ENCODE assay signal across 8 cellular contexts in the genomic region with DNA sequence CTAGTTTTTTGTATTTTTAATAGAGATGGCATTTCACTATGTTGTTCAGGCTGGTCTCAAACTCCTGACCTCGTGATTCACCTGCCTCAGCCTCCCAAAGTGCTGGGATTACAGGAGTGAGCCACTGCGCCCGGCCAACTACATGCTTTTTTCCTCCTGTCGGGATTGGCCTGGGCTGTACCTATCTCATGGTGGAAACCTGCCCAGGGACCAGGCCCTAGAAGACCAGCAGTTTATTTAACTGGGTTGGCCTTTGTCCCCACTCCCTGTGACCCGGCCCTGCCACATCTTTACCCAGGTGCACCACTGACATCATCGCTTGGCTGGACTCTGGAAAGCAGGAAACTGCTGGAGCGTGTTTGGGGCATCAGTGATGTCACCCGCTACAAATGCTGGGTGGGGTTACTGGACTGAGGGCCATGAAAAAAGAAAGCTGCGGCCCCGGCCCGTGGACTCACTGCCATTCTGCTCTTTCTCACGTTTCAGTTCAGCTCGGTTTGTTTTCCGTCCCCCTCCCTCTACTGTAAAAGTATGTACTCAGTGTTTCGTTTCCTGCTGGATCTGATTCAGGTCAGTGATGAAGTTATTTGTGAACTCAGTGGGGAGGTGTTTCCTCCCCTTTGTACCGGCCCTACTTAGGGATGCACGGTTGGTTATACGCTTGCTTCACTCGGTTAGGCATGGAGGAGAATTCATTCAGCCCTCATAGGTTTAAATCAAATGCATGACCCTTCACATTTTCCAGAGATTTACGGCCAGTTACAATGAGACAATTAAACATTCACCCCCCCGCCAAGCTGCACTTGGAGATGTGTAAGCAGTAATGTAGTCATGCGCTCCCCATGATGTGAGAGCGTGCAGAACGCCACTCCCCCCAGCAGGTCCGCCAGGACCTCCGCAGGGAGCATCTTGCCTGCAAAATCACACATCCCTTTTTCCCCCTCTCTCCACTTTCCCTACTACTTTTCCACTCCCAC.
DNase-seq lines count a peak whose midpoint lies in the region; ATAC-seq and TF ChIP-seq lines count a peak whose summit lies in the region.

No MANE protein-coding gene starts in this region.

- TF ChIP-seq POLR2A in gastrocnemius medialis (IDR thresholded peaks at IDR 0.05) = peak; percentile 8 to 22

- intact Hi-C loops in heart right ventricle (cut with DNase I) (no loop called here), gastrocnemius medialis (cut with DNase I; ENCODE audit: low total_unique reads) (no loop called here)

- H3K27ac ChIP-seq in heart right ventricle (peak overlapping the region; percentile 57 to 85 (median 76)), gastrocnemius medialis (peak overlapping the region; percentile 68 to 76 (median 70)), Karpas-422 (ENCODE audit: low read length) (no peak overlapping the region)

- H4K20me1 ChIP-seq in Karpas-422 (ENCODE audit: insufficient read depth, low read depth, low read length) = no peaks in the 10 kb centered on the region

- H3K9me3 ChIP-seq in heart right ventricle (no peaks in the 10 kb centered on the region), gastrocnemius medialis (no peaks in the 10 kb centered on the region), Karpas-422 (ENCODE audit: low read length) (no peaks in the 10 kb centered on the region)

- H3K79me2 ChIP-seq in Karpas-422 (ENCODE audit: low read length) = no peaks in the 10 kb centered on the region

- no peaks in the 10 kb centered on the region for H3K27me3 ChIP-seq in heart right ventricle
- no peaks in the 10 kb centered on the region for H3K27me3 ChIP-seq in gastrocnemius medialis
- no peaks in the 10 kb centered on the region for H3K27me3 ChIP-seq in Karpas-422 (ENCODE audit: low read length)

- no peak overlapping the region for H3K4me2 ChIP-seq in Karpas-422 (ENCODE audit: low read depth, low read length, poor library complexity, severe bottlenecking)

- TF ChIP-seq CTCF in heart right ventricle (IDR thresholded peaks at IDR 0.05) (no peak), gastrocnemius medialis (IDR thresholded peaks at IDR 0.05 in 4 of 5, conservative IDR thresholded peaks at IDR 0.05 in 1 of 5) (no peak)

- no peaks in the 10 kb centered on the region for H3K9me2 ChIP-seq in Karpas-422 (replicated peaks; ENCODE audit: insufficient read depth, low read length)

- in situ Hi-C loops in gastrocnemius medialis (cut with MboI; ENCODE audit: low sequenced_read_pairs in 4 of 4) = no loop called here

- no peak for DNase-seq in HEK293T (ENCODE audit: extremely low spot score)
- DNase-seq in SK-N-DZ (ENCODE audit: low spot score) = peak; percentile 14
- DNase-seq in heart right ventricle = peak; percentile 26 to 70
- DNase-seq in gastrocnemius medialis = peak; percentile 9 to 41
- no peak for DNase-seq in superior temporal gyrus (ENCODE audit: extremely low spot score)
- no peak for DNase-seq in activated naive CD4-positive, alpha-beta T cell treated with anti-CD3 and anti-CD28 coated beads, Interleukin-2, amount 50 U/mL, for 16 hours
- no peak for DNase-seq in NK-92 treated with Interleukin-12 subunit alpha and Interleukin-12 subunit beta, amount 100 ng/mL, for 24 hours (lab: John Stamatoyannopoulos, UW)
- no peak for DNase-seq in Karpas-422

- H3K9ac ChIP-seq in Karpas-422 (ENCODE audit: low read length) = no peak overlapping the region

- POLR2A ChIA-PET in HEK293T (lab: Yijun Ruan, JAX) = interaction anchor here (0.6 kb wide), 1 partner anchor 222 kb away, joined by 3 read pairs; no protein-coding TSS in a partner anchor

- H3K4me3 ChIP-seq in heart right ventricle (peak overlapping the region in 5 of 10 donors; percentile 19 to 37 (median 27)), gastrocnemius medialis (peak overlapping the region; percentile 3 to 23 (median 20)), Karpas-422 (ENCODE audit: low read length) (no peak overlapping the region)

- H3K4me1 ChIP-seq in heart right ventricle (peaks cover 3 to 43% (median 33%) of the 10 kb centered on the region in 9 donors), gastrocnemius medialis (peaks cover 4 to 7% of the 10 kb centered on the region in 2 donors), Karpas-422 (ENCODE audit: low read length) (no peaks in the 10 kb centered on the region)

- 41 to 52% methylated on average over 26 of the region's 26 CpGs for WGBS in heart right ventricle, 2 donors

- CTCF ChIA-PET in HEK293T (lab: Yijun Ruan, JAX) = no interaction called here

- ATAC-seq in heart right ventricle (peak in 4 of 8 donors; percentile 49 to 67 (median 60)), gastrocnemius medialis (no peak)

- H3K36me3 ChIP-seq in heart right ventricle (no peaks in the 10 kb centered on the region), gastrocnemius medialis (no peaks in the 10 kb centered on the region), Karpas-422 (ENCODE audit: insufficient read depth, low read length) (peaks cover 10% of the 10 kb centered on the region)

- no peak overlapping the region for H2AFZ ChIP-seq in Karpas-422 (ENCODE audit: low read length)

TF ChIP-seq in HEK293T, 16 proteins besides CTCF, POLR2A, EP300 and RAD21:
- TF ChIP-seq L3MBTL2 (conservative IDR thresholded peaks at IDR 0.05) (no peak), PKNOX1 (IDR thresholded peaks at IDR 0.05) (peak; percentile 62)

Comparison
In these comparisons a context has a peak if more than half of its experiments do, and no peak if none do; other contexts are left out.
1. DNase-seq: peak in SK-N-DZ (single experiment), heart right ventricle (2 of 2) and gastrocnemius medialis (2 of 2); none in HEK293T (single experiment), superior temporal gyrus (single experiment), activated naive CD4-positive, alpha-beta T cell treated with anti-CD3 and anti-CD28 coated beads, Interleukin-2, amount 50 U/mL, for 16 hours (single experiment), NK-92 treated with Interleukin-12 subunit alpha and Interleukin-12 subunit beta, amount 100 ng/mL, for 24 hours (single experiment) and Karpas-422 (single experiment).